ENCODE assay signal across 16 cellular contexts in the genomic region with DNA sequence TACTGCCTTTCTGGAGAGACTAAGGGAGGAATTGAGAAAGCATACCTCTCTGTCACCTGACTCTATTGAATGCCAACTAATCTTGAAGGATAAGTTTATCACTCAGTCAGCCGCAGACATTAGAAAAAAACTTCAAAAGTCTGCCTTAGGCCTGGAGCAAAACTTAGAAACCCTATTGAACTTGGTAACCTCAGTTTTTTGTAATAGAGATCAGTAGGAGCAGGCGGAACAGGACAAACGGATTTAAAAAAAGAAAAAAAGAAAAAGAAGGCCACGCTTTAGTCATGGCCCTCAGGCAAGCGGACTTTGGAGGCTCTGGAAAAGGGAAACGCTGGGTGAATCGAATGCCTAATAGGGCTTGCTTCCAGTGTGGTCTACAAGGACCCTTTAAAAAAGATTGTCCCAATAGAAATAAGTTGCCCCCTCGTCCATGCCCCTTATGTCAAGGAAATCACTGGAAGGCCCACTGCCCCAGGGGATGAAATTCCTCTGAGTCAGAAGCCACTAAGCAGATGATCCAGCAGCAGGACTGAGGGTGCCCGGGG. TPM values are rescaled to one million over a fixed set of nuclear protein-coding genes. Genes with fewer than 3 reads are reported as not detected.
A peak's percentile ranks its signal among the peaks of the same experiment; 100 is the strongest.
DNase-seq lines count a peak whose midpoint lies in the region; ATAC-seq and TF ChIP-seq lines count a peak whose summit lies in the region.
"Had no signal": no experiment of that assay in that cellular context is flagged by ENCODE, and none has a peak within 500 bp of the region (broad histone marks: within the 10 kb centered on the region; RNA-seq: fewer than 3 reads in every experiment).

No MANE protein-coding gene starts in this region.

- ATAC-seq in activated T-helper 17 cell treated with anti-CD3 and anti-CD28 coated beads, Interleukin-2, amount 50 U/mL, for 72 hours (replicated peaks): no peak
- ATAC-seq in activated CD4-positive, CD25-positive, alpha-beta regulatory T cell treated with anti-CD3 and anti-CD28 coated beads, Interleukin-2, amount 50 U/mL, for 24 hours: no peak
- ATAC-seq: CD8-positive, alpha-beta T cell had no signal

- no peaks in the 10 kb centered on the region for H3K79me1 ChIP-seq in mesendoderm (ENCODE audit: low read length)

- H3K79me2 ChIP-seq in mesendoderm (ENCODE audit: control insufficient read depth, insufficient read depth, low read length): no peaks in the 10 kb centered on the region

- H3K27ac ChIP-seq in mesendoderm (ENCODE audit: low read depth, low read length): peak overlapping the region; percentile 28
- no peak overlapping the region for H3K27ac ChIP-seq in brain microvascular endothelial cell
- H3K27ac ChIP-seq: 22Rv1 had no signal

- H2BK15ac ChIP-seq in mesendoderm (replicated peaks; ENCODE audit: low read depth): no peak overlapping the region

- H3K4me3 ChIP-seq in epithelial cell of esophagus (ENCODE audit: low read length) (no peak overlapping the region), mesendoderm (ENCODE audit: low read length) (no peak overlapping the region), brain microvascular endothelial cell (ENCODE audit: low read depth, low read length) (no peak overlapping the region)

- no peak overlapping the region for H4K8ac ChIP-seq in mesendoderm (ENCODE audit: low read depth, low read length)

- no peak overlapping the region for H2AK5ac ChIP-seq in mesendoderm (ENCODE audit: low read length)

- no peak overlapping the region for H3K4me3 Mint-ChIP-seq in activated T-helper 17 cell treated with anti-CD3 and anti-CD28 coated beads, Interleukin-2, amount 50 U/mL, for 72 hours
- H3K4me3 Mint-ChIP-seq: CD14-positive monocyte; CD8-positive, alpha-beta T cell; HFFc6 had no signal

- no peak overlapping the region for H3K27ac Mint-ChIP-seq in activated T-helper 17 cell treated with anti-CD3 and anti-CD28 coated beads, Interleukin-2, amount 50 U/mL, for 72 hours
- H3K27ac Mint-ChIP-seq: CD14-positive monocyte; CD8-positive, alpha-beta T cell; HFFc6 had no signal

- H3K9ac ChIP-seq in mesendoderm (ENCODE audit: low read length): no peak overlapping the region

- no peaks in the 10 kb centered on the region for H3K36me3 ChIP-seq in mesendoderm (ENCODE audit: control insufficient read depth, insufficient read depth, low read length)
- no peaks in the 10 kb centered on the region for H3K36me3 ChIP-seq in brain microvascular endothelial cell (replicated peaks)

- no peak overlapping the region for H2BK5ac ChIP-seq in mesendoderm (ENCODE audit: low read length)

- no peak overlapping the region for H3K4me2 ChIP-seq in mesendoderm (ENCODE audit: low read length)

- H4K5ac ChIP-seq in mesendoderm (ENCODE audit: low read length): no peak overlapping the region

- peaks cover 7% of the 10 kb centered on the region for H3K27me3 Mint-ChIP-seq in activated T-helper 17 cell treated with anti-CD3 and anti-CD28 coated beads, Interleukin-2, amount 50 U/mL, for 72 hours

- H3K56ac ChIP-seq in mesendoderm (ENCODE audit: low read length): no peak overlapping the region

- H3K36me3 Mint-ChIP-seq in activated T-helper 17 cell treated with anti-CD3 and anti-CD28 coated beads, Interleukin-2, amount 50 U/mL, for 72 hours (ENCODE audit: low read depth): no peaks in the 10 kb centered on the region
- H3K36me3 Mint-ChIP-seq: CD14-positive monocyte; CD8-positive, alpha-beta T cell had no signal

- no peak overlapping the region for H3K18ac ChIP-seq in mesendoderm (ENCODE audit: low read length)

- H3K27me3 ChIP-seq in mesendoderm (ENCODE audit: insufficient read depth, low read length, poor library complexity): no peaks in the 10 kb centered on the region
- no peaks in the 10 kb centered on the region for H3K27me3 ChIP-seq in brain microvascular endothelial cell (replicated peaks)

- peak; percentile 34 for DNase-seq in EL
- peak; percentile 15 for DNase-seq in NCI-H226
- peak; percentile 50 for DNase-seq in epithelial cell of esophagus (ENCODE audit: low read depth)
- DNase-seq in mesendoderm: no peak
- DNase-seq in SIG-M5 (lab: John Stamatoyannopoulos, UW): no peak
- no peak for DNase-seq in brain microvascular endothelial cell
- DNase-seq: CD8-positive, alpha-beta T cell; COR-L47; DMS153; DMS79 treated with DMSO at 0.1 percent for 48 hours; HCEC 1CT; HFFc6 had no signal

- H3K23ac ChIP-seq in mesendoderm (ENCODE audit: low read length): no peak overlapping the region

- H3K4me1 ChIP-seq in mesendoderm (ENCODE audit: control insufficient read depth, low read depth, low read length): no peaks in the 10 kb centered on the region

- in situ Hi-C loops in brain microvascular endothelial cell (cut with HindIII; ENCODE audit: low pct_ligation_motif_present, low sequenced_read_pairs): no loop called here

- no peak overlapping the region for H2BK120ac ChIP-seq in mesendoderm (ENCODE audit: low read depth, low read length)

- H3K4ac ChIP-seq in mesendoderm (ENCODE audit: low read depth, low read length): no peak overlapping the region

- no peaks in the 10 kb centered on the region for H3K9me3 Mint-ChIP-seq in activated T-helper 17 cell treated with anti-CD3 and anti-CD28 coated beads, Interleukin-2, amount 50 U/mL, for 72 hours

- no peaks in the 10 kb centered on the region for H3K4me1 Mint-ChIP-seq in activated T-helper 17 cell treated with anti-CD3 and anti-CD28 coated beads, Interleukin-2, amount 50 U/mL, for 72 hours

- TF ChIP-seq CTCF in epithelial cell of esophagus (IDR thresholded peaks at IDR 0.05; ENCODE audit: insufficient read depth, low read depth, low read length, missing control alignments) (no peak), brain microvascular endothelial cell (IDR thresholded peaks at IDR 0.05; ENCODE audit: low read depth, low read length, missing control alignments) (no peak)

- no CpG with 5 or more reads among the region's 9 CpGs for WGBS in mesendoderm (ENCODE audit: extremely low coverage, insufficient coverage, low lambda C conversion rate)

RNA-seq across cellular contexts. Expression of gene RNF182, which starts 43.1 kb away (rescaled TPM):
- polyA plus RNA-seq in mesendoderm (2013, experiment 1 of 2): 3.4 TPM
- polyA plus RNA-seq in mesendoderm (2013, experiment 2 of 2): 3.9 TPM
- total RNA-seq in activated T-helper 17 cell treated with anti-CD3 and anti-CD28 coated beads, Interleukin-2, amount 50 U/mL, for 72 hours: not detected
- total RNA-seq: CD8-positive, alpha-beta T cell had no signal
- polyA plus RNA-seq: CD14-positive monocyte had no signal

Comparison
In these comparisons a context has a peak if more than half of its experiments do, and no peak if none do; other contexts are left out.
1. DNase-seq: peak in EL (single experiment), NCI-H226 (single experiment) and epithelial cell of esophagus (single experiment); none in mesendoderm (single experiment), SIG-M5 (single experiment) and brain microvascular endothelial cell (single experiment).